In genomic region chr12:132708150-132708549, GRCh38 we compare ENCODE assay signal across 22 cellular contexts. TPM values are rescaled to one million over a fixed set of nuclear protein-coding genes. Genes with fewer than 3 reads are reported as not detected.
DNase-seq lines count a peak whose midpoint lies in the region; ATAC-seq and TF ChIP-seq lines count a peak whose summit lies in the region.
"Had no signal": no experiment of that assay in that cellular context is flagged by ENCODE, and none has a peak within 500 bp of the region (broad histone marks: within the 10 kb centered on the region; RNA-seq: fewer than 3 reads in every experiment).

No MANE protein-coding gene starts in this region.

- H3K36me3 Mint-ChIP-seq in CD4-positive, alpha-beta T cell (ENCODE audit: low read depth), result peaks cover 44% of the 10 kb centered on the region
- H3K36me3 Mint-ChIP-seq in brain, result peaks cover 18% of the 10 kb centered on the region
- H3K36me3 Mint-ChIP-seq in nephron progenitor cell (ENCODE audit: low read depth), result peaks cover 31% of the 10 kb centered on the region

- no peak for TF ChIP-seq CTCF in CD4-positive, alpha-beta T cell (IDR thresholded peaks at IDR 0.05)
- TF ChIP-seq CTCF in HEK293 (tag by site-specific recombination; IDR thresholded peaks at IDR 0.05) (no peak), brain (conservative IDR thresholded peaks at IDR 0.05) (no peak), nephron progenitor cell (IDR thresholded peaks at IDR 0.05) (no peak)

- no peaks in the 10 kb centered on the region for H3K27me3 Mint-ChIP-seq in CD4-positive, alpha-beta T cell
- no peaks in the 10 kb centered on the region for H3K27me3 Mint-ChIP-seq in brain
- H3K27me3 Mint-ChIP-seq in nephron progenitor cell (ENCODE audit: low read depth, poor library complexity), result peaks cover 4% of the 10 kb centered on the region

- H3K27me3 ChIP-seq in CD4-positive, alpha-beta T cell (ENCODE audit: control insufficient read depth, insufficient read depth, low read length), result no peaks in the 10 kb centered on the region
- H3K27me3 ChIP-seq: left lung, transverse colon had no signal

- CTCF ChIA-PET in CD4-positive, alpha-beta T cell (lab: Charles Lee), result no interaction called here
- CTCF ChIA-PET in HEK293 (lab: Yijun Ruan, JAX), result interaction anchor here (0.8 kb wide), 1 partner anchor 473 kb away, joined by 3 read pairs; the partner anchor contains the start of gene ZNF268

- H3K36me3 ChIP-seq in HEK293 (ENCODE audit: control insufficient read depth in 2 of 2, insufficient read depth in 1 of 2, low read length in 2 of 2), result peaks cover 6 to 30% of the 10 kb centered on the region in 2 experiments; a peak in 2 of 3 replicates

- ATAC-seq in CD4-positive, alpha-beta T cell (ENCODE audit: poor library complexity), result no peak
- ATAC-seq: left lung; stimulated activated effector memory CD8-positive, alpha-beta T cell treated with anti-CD3 and anti-CD28 coated beads, Interleukin-12 subunit alpha, Interleukin-12 subunit beta, amount 100 ng/mL, for 72 hours had no signal

- DNase-seq in CD4-positive, alpha-beta T cell, result no peak
- DNase-seq in nephron progenitor cell, result no peak
- DNase-seq in H4 (ENCODE audit: low spot score), result no peak
- no peak for DNase-seq in NCI-H2227 (lab: John Stamatoyannopoulos, UW; ENCODE audit: unreplicated experiment)
- DNase-seq in NCI-H1930 (lab: John Stamatoyannopoulos, UW), result no peak
- DNase-seq: activated CD4-positive, alpha-beta T cell treated with anti-CD3 and anti-CD28 coated beads, Interleukin-2, amount 50 U/mL, for 48 hours; activated CD4-positive, CD25-positive, alpha-beta regulatory T cell treated with anti-CD3 and anti-CD28 coated beads, Interleukin-2, amount 50 U/mL, for 72 hours; activated CD8-positive, alpha-beta memory T cell treated with anti-CD3 and anti-CD28 coated beads, Interleukin-2, amount 50 U/mL, for 4 hours; activated naive CD4-positive, alpha-beta T cell treated with anti-CD3 and anti-CD28 coated beads for 36 hours; C1 segment of cervical spinal cord; DND-41; effector CD8-positive, alpha-beta T cell; erythroblast; NCI-H1048; NCI-H1694; RPMI8226; transverse colon had no signal

- H3K4me3 ChIP-seq in HEK293 (ENCODE audit: low read depth, low read length), result no peak overlapping the region
- H3K4me3 ChIP-seq: coronary artery, left lung, transverse colon had no signal

- peaks cover 3% of the 10 kb centered on the region for H3K9me3 Mint-ChIP-seq in CD4-positive, alpha-beta T cell
- H3K9me3 Mint-ChIP-seq in brain (peaks cover 0 to 5% (median 0%) of the 10 kb centered on the region in 5 experiments), nephron progenitor cell (peaks cover 14% of the 10 kb centered on the region)

- peaks cover 13% of the 10 kb centered on the region for H3K9me3 ChIP-seq in CD4-positive, alpha-beta T cell (ENCODE audit: control insufficient read depth, low read length)
- no peaks in the 10 kb centered on the region for H3K9me3 ChIP-seq in HEK293 (ENCODE audit: control insufficient read depth, insufficient read depth, low read depth, low read length)
- H3K9me3 ChIP-seq: left lung, transverse colon had no signal

- H3K4me3 Mint-ChIP-seq in CD4-positive, alpha-beta T cell, result no peak overlapping the region
- H3K4me3 Mint-ChIP-seq in brain (peak overlapping the region in 3 of 5 experiments; percentile 3 to 94 (median 28)), nephron progenitor cell (peak overlapping the region; percentile 32)

- POLR2A ChIA-PET in CD4-positive, alpha-beta T cell (lab: Charles Lee), result interaction anchor here (1.0 kb wide), 1 partner anchor 23 kb away, joined by 3 read pairs; no protein-coding TSS in a partner anchor
- POLR2A ChIA-PET in HEK293 (lab: Yijun Ruan, JAX), result no interaction called here

- peaks cover 16% of the 10 kb centered on the region for H3K4me1 Mint-ChIP-seq in CD4-positive, alpha-beta T cell (ENCODE audit: low read depth)
- H3K4me1 Mint-ChIP-seq in brain (peaks cover 18% of the 10 kb centered on the region), nephron progenitor cell (peaks cover 25% of the 10 kb centered on the region)

- peak overlapping the region; percentile 54 for H3K27ac Mint-ChIP-seq in CD4-positive, alpha-beta T cell
- H3K27ac Mint-ChIP-seq in brain (peak overlapping the region in 3 of 5 experiments; percentile 35 to 84 (median 69)), nephron progenitor cell (peak overlapping the region; percentile 53)
- H3K27ac Mint-ChIP-seq: activated naive CD4-positive, alpha-beta T cell treated with anti-CD3 and anti-CD28 coated beads for 36 hours; stimulated activated effector memory CD8-positive, alpha-beta T cell treated with anti-CD3 and anti-CD28 coated beads, Interleukin-12 subunit alpha, Interleukin-12 subunit beta, amount 100 ng/mL, for 72 hours had no signal

- intact Hi-C loops in CD4-positive, alpha-beta T cell (cut with DNase I, micrococcal nuclease), result no loop called here

- peak overlapping the region; percentile 4 for H3K27ac ChIP-seq in CD4-positive, alpha-beta T cell (ENCODE audit: low read depth, low read length)
- no peak overlapping the region for H3K27ac ChIP-seq in HEK293 (ENCODE audit: extremely low read depth, low read depth, low read length)
- H3K27ac ChIP-seq: coronary artery, left lung, transverse colon had no signal

- H3K4me1 ChIP-seq in HEK293 (ENCODE audit: control insufficient read depth, insufficient read depth, low read length), result no peaks in the 10 kb centered on the region

TF ChIP-seq in HEK293, 187 proteins besides CTCF, POLR2A, EP300 and RAD21:
- TF ChIP-seq ZNF155 (tag by site-specific recombination; IDR thresholded peaks at IDR 0.05), result no peak
- TF ChIP-seq ZNF175 (tag by site-specific recombination; IDR thresholded peaks at IDR 0.05), result no peak
- no peak for TF ChIP-seq ZNF701 (tag by site-specific recombination; IDR thresholded peaks at IDR 0.05)
- peak; percentile 65 for TF ChIP-seq PRDM1 (tag by site-specific recombination; IDR thresholded peaks at IDR 0.05)
- peak; percentile 38; the same call in 1 of the 2 replicates for TF ChIP-seq ZNF600 (tag by site-specific recombination; IDR thresholded peaks at IDR 0.05)
- no peak for TF ChIP-seq ZNF624 (tag by site-specific recombination; IDR thresholded peaks at IDR 0.05)
- TF ChIP-seq ZNF664 (tag by site-specific recombination; IDR thresholded peaks at IDR 0.05), result no peak

RNA-seq across cellular contexts. Expression of gene PGAM5, which starts 2.5 kb away (rescaled TPM):
- 10 to 100 TPM; 12.8 to 15.1 TPM for total RNA-seq in CD4-positive, alpha-beta T cell
- 25.1 TPM for polyA plus RNA-seq in brain (ENCODE audit: insufficient read depth, low read depth, low replicate concordance)
- 24.0 and 27.9 TPM in 2 replicates for total RNA-seq in H4 (2014; rRNA removed; shearing (Covaris generic))

RNA-seq across cellular contexts. Expression of gene PXMP2, which starts 20.8 kb away (rescaled TPM):
- total RNA-seq in CD4-positive, alpha-beta T cell, result 1 to 10 TPM; 2.1 to 2.6 TPM
- polyA plus RNA-seq in brain (ENCODE audit: insufficient read depth, low read depth, low replicate concordance), result 66.0 TPM
- total RNA-seq in H4 (2014; rRNA removed; shearing (Covaris generic)), result 28.0 and 36.6 TPM in 2 replicates

RNA-seq across cellular contexts. Expression of gene POLE, which starts 21.0 kb away (rescaled TPM):
- 10 to 100 TPM; 41.8 to 46.1 TPM for total RNA-seq in CD4-positive, alpha-beta T cell
- polyA plus RNA-seq in brain (ENCODE audit: insufficient read depth, low read depth, low replicate concordance), result 21.6 TPM
- 6.9 and 11.8 TPM in 2 replicates for total RNA-seq in H4 (2014; rRNA removed; shearing (Covaris generic))

RNA-seq across cellular contexts. Expression of gene ANKLE2, which starts 53.5 kb away (rescaled TPM):
- 10 to 100 TPM; 61.7 to 65.7 TPM for total RNA-seq in CD4-positive, alpha-beta T cell
- polyA plus RNA-seq in brain (ENCODE audit: insufficient read depth, low read depth, low replicate concordance), result 29.9 TPM
- total RNA-seq in H4 (2014; rRNA removed; shearing (Covaris generic)), result 21.9 and 26.8 TPM in 2 replicates
